Comparison of ENCODE assay signal across 19 cellular contexts in genomic region chr5:51468196-51468595, GRCh38.
DNase-seq lines count a peak whose midpoint lies in the region; ATAC-seq, FAIRE-seq and TF ChIP-seq lines count a peak whose summit lies in the region.
"Had no signal": no experiment of that assay in that cellular context is flagged by ENCODE, and none has a peak within 500 bp of the region (broad histone marks: within the 10 kb centered on the region; RNA-seq: fewer than 3 reads in every experiment).

No MANE protein-coding gene starts in this region.

- no peaks in the 10 kb centered on the region for H3K27me3 Mint-ChIP-seq in WTC11 (ENCODE audit: low read depth)
- no peaks in the 10 kb centered on the region for H3K27me3 Mint-ChIP-seq in activated CD8-positive, alpha-beta T cell treated with anti-CD3 and anti-CD28 coated beads, Interleukin-2, amount 10 ng/mL, durations not matched to agents 7 days and 5 days (ENCODE audit: low read depth)
- H3K27me3 Mint-ChIP-seq: natural killer cell treated with Interleukin-12 subunit alpha and Interleukin-12 subunit beta and Interleukin-15 and Interleukin-18, amount 100 ng/mL, for 72 hours had no signal

- no peaks in the 10 kb centered on the region for H3K36me3 Mint-ChIP-seq in WTC11
- no peaks in the 10 kb centered on the region for H3K36me3 Mint-ChIP-seq in activated CD8-positive, alpha-beta T cell treated with anti-CD3 and anti-CD28 coated beads, Interleukin-2, amount 10 ng/mL, durations not matched to agents 7 days and 5 days (ENCODE audit: low read depth)
- H3K36me3 Mint-ChIP-seq: activated naive CD4-positive, alpha-beta T cell treated with anti-CD3 and anti-CD28 coated beads, Interleukin-2, amount 50 U/mL, for 72 hours; natural killer cell treated with Interleukin-12 subunit alpha and Interleukin-12 subunit beta and Interleukin-15 and Interleukin-18, amount 100 ng/mL, for 72 hours had no signal

- ATAC-seq in WTC11 (peak; percentile 67), HG02759 (IDR thresholded peaks at IDR 0.05; ENCODE audit: unreplicated experiment) (no peak), sciatic nerve (no peak)
- no peak for ATAC-seq in activated CD8-positive, alpha-beta T cell treated with anti-CD3 and anti-CD28 coated beads, Interleukin-2, amount 10 ng/mL, durations not matched to agents 7 days and 5 days
- ATAC-seq: activated naive CD4-positive, alpha-beta T cell treated with anti-CD3 and anti-CD28 coated beads, Interleukin-2, amount 50 U/mL, for 72 hours; natural killer cell treated with Interleukin-12 subunit alpha and Interleukin-12 subunit beta and Interleukin-15 and Interleukin-18, amount 100 ng/mL, for 72 hours; stimulated activated naive CD8-positive, alpha-beta T cell treated with anti-CD3 and anti-CD28 coated beads, Interleukin-15, Interleukin-2, amounts not matched to agents 100 U/mL and 50 U/mL, for 24 hours had no signal

- H3K9me3 ChIP-seq in keratinocyte (ENCODE audit: control insufficient read depth, low read depth, low read length): no peaks in the 10 kb centered on the region
- H3K9me3 ChIP-seq: prostate gland had no signal

- H3K4me3 Mint-ChIP-seq in WTC11: no peak overlapping the region
- no peak overlapping the region for H3K4me3 Mint-ChIP-seq in activated CD8-positive, alpha-beta T cell treated with anti-CD3 and anti-CD28 coated beads, Interleukin-2, amount 10 ng/mL, durations not matched to agents 7 days and 5 days
- H3K4me3 Mint-ChIP-seq: natural killer cell treated with Interleukin-12 subunit alpha and Interleukin-12 subunit beta and Interleukin-15 and Interleukin-18, amount 100 ng/mL, for 72 hours had no signal

- H3K27ac ChIP-seq in keratinocyte (ENCODE audit: control insufficient read depth, insufficient read depth, low read length): no peak overlapping the region
- H3K27ac ChIP-seq: cardiac muscle cell had no signal

- H3K27me3 ChIP-seq in keratinocyte (ENCODE audit: control insufficient read depth, extremely low read depth, insufficient read depth, low read length): no peaks in the 10 kb centered on the region

- DNase-seq in DMS114 treated with DMSO at 0.1 percent for 48 hours (lab: John Stamatoyannopoulos, UW; ENCODE audit: unreplicated experiment) (peak; percentile 36), HTR-8/SVneo (ENCODE audit: insufficient read length, low spot score) (peak; percentile 13), WTC11 (ENCODE audit: low spot score) (no peak), keratinocyte (ENCODE audit: low read depth, low spot score) (no peak), sciatic nerve (ENCODE audit: low spot score) (no peak)
- DNase-seq in activated CD8-positive, alpha-beta T cell treated with anti-CD3 and anti-CD28 coated beads, Interleukin-2, amount 10 ng/mL, durations not matched to agents 7 days and 5 days: no peak
- DNase-seq in stimulated activated CD4-positive, alpha-beta T cell treated with anti-CD3 and anti-CD28 coated beads, Interleukin-4, amount 100 ng/mL, for 1 hour: no peak
- DNase-seq: activated CD4-positive, alpha-beta T cell treated with anti-CD3 and anti-CD28 coated beads for 48 hours; Calu3; effector memory CD4-positive, alpha-beta T cell; mammary epithelial cell; NCI-H187 treated with DMSO at 0.1 percent for 48 hours; NCI-H774; stimulated activated naive CD8-positive, alpha-beta T cell treated with anti-CD3 and anti-CD28 coated beads, Interleukin-15, Interleukin-2, amounts not matched to agents 100 U/mL and 50 U/mL, for 24 hours had no signal

- no peaks in the 10 kb centered on the region for H3K9me3 Mint-ChIP-seq in WTC11
- no peaks in the 10 kb centered on the region for H3K9me3 Mint-ChIP-seq in activated CD8-positive, alpha-beta T cell treated with anti-CD3 and anti-CD28 coated beads, Interleukin-2, amount 10 ng/mL, durations not matched to agents 7 days and 5 days (ENCODE audit: insufficient read depth)

- no peak for TF ChIP-seq CTCF in WTC11 (IDR thresholded peaks at IDR 0.05)
- peak in 2 of 3 experiments; percentile 8 to 49 for TF ChIP-seq CTCF in keratinocyte (optimal IDR thresholded peaks at IDR 0.05 in 1 of 3, IDR thresholded peaks at IDR 0.05 in 1 of 3, conservative IDR thresholded peaks at IDR 0.05 in 1 of 3; ENCODE audit: extremely low read depth in 1 of 3, insufficient read depth in 2 of 3, low read length in 3 of 3)

- peaks cover 14% of the 10 kb centered on the region for H3K4me1 Mint-ChIP-seq in WTC11
- H3K4me1 Mint-ChIP-seq in activated CD8-positive, alpha-beta T cell treated with anti-CD3 and anti-CD28 coated beads, Interleukin-2, amount 10 ng/mL, durations not matched to agents 7 days and 5 days (ENCODE audit: low read depth): no peaks in the 10 kb centered on the region

- H3K9ac ChIP-seq in keratinocyte (ENCODE audit: control insufficient read depth, extremely low read depth, insufficient read depth, low read length): no peak overlapping the region

- H3K79me2 ChIP-seq in keratinocyte (ENCODE audit: control insufficient read depth, insufficient read depth, low read length): no peaks in the 10 kb centered on the region

- no peak overlapping the region for H3K4me2 ChIP-seq in keratinocyte (ENCODE audit: control insufficient read depth, extremely low read depth, insufficient read depth, low read depth, low read length)

- H3K9me1 ChIP-seq in keratinocyte (ENCODE audit: control insufficient read depth, extremely low read depth, insufficient read depth, low read length): no peaks in the 10 kb centered on the region

- CTCF ChIA-PET in WTC11 (lab: Charles Lee): no interaction called here
- CTCF ChIA-PET in activated CD8-positive, alpha-beta T cell treated with anti-CD3 and anti-CD28 coated beads, Interleukin-2, amount 10 ng/mL, durations not matched to agents 7 days and 5 days (lab: Charles Lee): no interaction called here

- no peaks in the 10 kb centered on the region for H3K36me3 ChIP-seq in keratinocyte (ENCODE audit: control insufficient read depth in 2 of 2, extremely low read depth in 1 of 2, insufficient read depth in 2 of 2, low read length in 2 of 2)
- H3K36me3 ChIP-seq: cardiac muscle cell, prostate gland had no signal

- FAIRE-seq in HTR-8/SVneo (lab: Jason Lieb, UNC) (no peak), keratinocyte (lab: Jason Lieb, UNC) (peak; percentile 53)

- dilution Hi-C loops in keratinocyte (cut with MboI; ENCODE audit: extremely low pct_ligation_motif_present, low sequenced_read_pairs): no loop called here

- no peak overlapping the region for H3K27ac Mint-ChIP-seq in WTC11
- no peak overlapping the region for H3K27ac Mint-ChIP-seq in activated CD8-positive, alpha-beta T cell treated with anti-CD3 and anti-CD28 coated beads, Interleukin-2, amount 10 ng/mL, durations not matched to agents 7 days and 5 days
- H3K27ac Mint-ChIP-seq: activated naive CD4-positive, alpha-beta T cell treated with anti-CD3 and anti-CD28 coated beads, Interleukin-2, amount 50 U/mL, for 72 hours; natural killer cell treated with Interleukin-12 subunit alpha and Interleukin-12 subunit beta and Interleukin-15 and Interleukin-18, amount 100 ng/mL, for 72 hours had no signal

- no peak overlapping the region for H2AFZ ChIP-seq in keratinocyte (ENCODE audit: control insufficient read depth, low read length)

- H3K4me1 ChIP-seq in keratinocyte (ENCODE audit: control insufficient read depth, extremely low read depth, insufficient read depth, low read length): no peaks in the 10 kb centered on the region
- H3K4me1 ChIP-seq: prostate gland had no signal

- H4K20me1 ChIP-seq in keratinocyte (ENCODE audit: control insufficient read depth, extremely low read depth, insufficient read depth, low read length): no peaks in the 10 kb centered on the region

- intact Hi-C loops in sciatic nerve (cut with DNase I): no loop called here

- POLR2A ChIA-PET in WTC11 (lab: Charles Lee): no interaction called here
- POLR2A ChIA-PET in activated CD8-positive, alpha-beta T cell treated with anti-CD3 and anti-CD28 coated beads, Interleukin-2, amount 10 ng/mL, durations not matched to agents 7 days and 5 days (lab: Charles Lee): no interaction called here

- H3K4me3 ChIP-seq in keratinocyte (ENCODE audit: control insufficient read depth in 2 of 3, extremely low read depth in 1 of 3, insufficient read depth in 2 of 3, low read depth in 1 of 3, low read length in 3 of 3): no peak overlapping the region
- H3K4me3 ChIP-seq: cardiac muscle cell, prostate gland had no signal

TF ChIP-seq in WTC11, 78 proteins besides CTCF, POLR2A, EP300 and RAD21 (continues in another document):
- TF ChIP-seq ZNF416 (CRISPR knock-in tag; IDR thresholded peaks at IDR 0.05): no peak
- no peak for TF ChIP-seq SMAD3 (CRISPR knock-in tag; IDR thresholded peaks at IDR 0.05; ENCODE audit: borderline replicate concordance)
- no peak for TF ChIP-seq ZNF671 (CRISPR knock-in tag; IDR thresholded peaks at IDR 0.05)
- no peak for TF ChIP-seq ARID4B (CRISPR knock-in tag; IDR thresholded peaks at IDR 0.05; ENCODE audit: borderline replicate concordance)
- TF ChIP-seq FOXK1 (CRISPR knock-in tag; IDR thresholded peaks at IDR 0.05): no peak
- no peak for TF ChIP-seq KAT7 (CRISPR knock-in tag; IDR thresholded peaks at IDR 0.05; ENCODE audit: borderline replicate concordance)

Comparison
In these comparisons a context has a peak if more than half of its experiments do, and no peak if none do; other contexts are left out.
1. DNase-seq: peak in DMS114 treated with DMSO at 0.1 percent for 48 hours (single experiment) and HTR-8/SVneo (single experiment); none in WTC11 (single experiment), keratinocyte (single experiment), activated CD8-positive, alpha-beta T cell treated with anti-CD3 and anti-CD28 coated beads, Interleukin-2, amount 10 ng/mL, durations not matched to agents 7 days and 5 days (single experiment), stimulated activated CD4-positive, alpha-beta T cell treated with anti-CD3 and anti-CD28 coated beads, Interleukin-4, amount 100 ng/mL, for 1 hour (single experiment) and sciatic nerve (single experiment).